1 cellular context compared by ENCODE assay signal in genomic region chr11:65041206-65042035, GRCh38.
A peak's percentile ranks its signal among the peaks of the same experiment; 100 is the strongest.
TF ChIP-seq lines count a peak whose summit lies in the region.

TSS of gene SAC3D1 (plus strand) at chr11:65041210. CDS start at chr11:65041293, 83 bp downstream.

TF ChIP-seq in HepG2, 621 proteins besides CTCF, POLR2A, EP300 and RAD21 (continued from another document and continues in another):
- TF ChIP-seq JDP2 (CRISPR knock-in tag; IDR thresholded peaks at IDR 0.05; ENCODE audit: borderline replicate concordance) (peak; percentile 33; the same call in 1 of the 2 replicates), ATRX (CRISPR knock-in tag; IDR thresholded peaks at IDR 0.05; ENCODE audit: borderline replicate concordance) (no peak), NR2F2 (IDR thresholded peaks at IDR 0.05; ENCODE audit: borderline replicate concordance, low read depth) (no peak), CEBPB (IDR thresholded peaks at IDR 0.05; ENCODE audit: borderline replicate concordance, low read depth, low read length) (no peak), JUND (CRISPR knock-in tag; IDR thresholded peaks at IDR 0.05) (no peak), TAF1 (CRISPR knock-in tag; IDR thresholded peaks at IDR 0.05) (peak; percentile 52; the same call in 1 of the 2 replicates), FOXJ3 (CRISPR knock-in tag; IDR thresholded peaks at IDR 0.05; ENCODE audit: borderline replicate concordance) (no peak), ZBED4 (CRISPR knock-in tag; IDR thresholded peaks at IDR 0.05; ENCODE audit: borderline replicate concordance) (peak; percentile 15; the same call in 1 of the 2 replicates), TCF7 (IDR thresholded peaks at IDR 0.05; ENCODE audit: low read depth) (no peak), HDAC2 (CRISPR knock-in tag; IDR thresholded peaks at IDR 0.05) (no peak), SIX1 (CRISPR knock-in tag; IDR thresholded peaks at IDR 0.05; ENCODE audit: borderline replicate concordance) (no peak), ZNF562 (CRISPR knock-in tag; IDR thresholded peaks at IDR 0.05; ENCODE audit: borderline replicate concordance) (no peak), SP1 (IDR thresholded peaks at IDR 0.05) (no peak), SP1 (CRISPR knock-in tag; IDR thresholded peaks at IDR 0.05) (no peak), YEATS2 (CRISPR knock-in tag; IDR thresholded peaks at IDR 0.05; ENCODE audit: borderline replicate concordance) (no peak), KLF13 (CRISPR knock-in tag; IDR thresholded peaks at IDR 0.05) (no peak), ZNF577 (CRISPR knock-in tag; IDR thresholded peaks at IDR 0.05; ENCODE audit: borderline replicate concordance, low read depth) (no peak), POLR2AphosphoS2 (IDR thresholded peaks at IDR 0.05; ENCODE audit: low read depth, low read length) (no peak), RCOR2 (CRISPR knock-in tag; IDR thresholded peaks at IDR 0.05) (no peak), ZNF235 (CRISPR knock-in tag; IDR thresholded peaks at IDR 0.05; ENCODE audit: borderline replicate concordance) (peak; percentile 69), ZBTB42 (CRISPR knock-in tag; IDR thresholded peaks at IDR 0.05) (no peak), HMGXB4 (CRISPR knock-in tag; IDR thresholded peaks at IDR 0.05; ENCODE audit: borderline replicate concordance in 1 of 2, low read depth in 1 of 2) (peak in 1 of 2 experiments; percentile 55; a peak in 3 of 4 replicates), HES4 (CRISPR knock-in tag; IDR thresholded peaks at IDR 0.05; ENCODE audit: borderline replicate concordance) (0 out of 2 replicates have a peak, but pooled peaks have one; percentile 60), GPN1 (CRISPR knock-in tag; IDR thresholded peaks at IDR 0.05; ENCODE audit: borderline replicate concordance) (no peak), FLYWCH1 (CRISPR knock-in tag; IDR thresholded peaks at IDR 0.05) (no peak), AGO2 (optimal IDR thresholded peaks at IDR 0.05; ENCODE audit: low read depth, low read length) (peak; percentile 39), ZNF251 (CRISPR knock-in tag; IDR thresholded peaks at IDR 0.05) (no peak), ZBTB7A (CRISPR knock-in tag; IDR thresholded peaks at IDR 0.05) (peak; percentile 33; the same call in 1 of the 2 replicates), ZNF30 (CRISPR knock-in tag; IDR thresholded peaks at IDR 0.05) (no peak), RFXAP (CRISPR knock-in tag; IDR thresholded peaks at IDR 0.05; ENCODE audit: borderline replicate concordance) (peak; percentile 51; the same call in 1 of the 2 replicates), SOX6 (IDR thresholded peaks at IDR 0.05) (no peak), SOX6 (CRISPR knock-in tag; IDR thresholded peaks at IDR 0.05) (peak; percentile 9; the same call in 1 of the 2 replicates), ZFP37 (CRISPR knock-in tag; IDR thresholded peaks at IDR 0.05; ENCODE audit: borderline replicate concordance) (no peak), ATF3 (CRISPR knock-in tag; IDR thresholded peaks at IDR 0.05) (0 out of 2 replicates have a peak, but pooled peaks have one; percentile 6), HOXA3 (CRISPR knock-in tag; IDR thresholded peaks at IDR 0.05) (no peak; the same call in none of the 2 replicates), ZNF720 (CRISPR knock-in tag; IDR thresholded peaks at IDR 0.05) (no peak), ZBTB25 (CRISPR knock-in tag; IDR thresholded peaks at IDR 0.05) (peak; percentile 6; the same call in 1 of the 2 replicates), ZNF451 (CRISPR knock-in tag; IDR thresholded peaks at IDR 0.05) (peak; percentile 51; the same call in 1 of the 2 replicates), ZNF460 (CRISPR knock-in tag; IDR thresholded peaks at IDR 0.05; ENCODE audit: borderline replicate concordance) (no peak), FOXA1 (IDR thresholded peaks at IDR 0.05) (no peak), FOXA1 (CRISPR knock-in tag; IDR thresholded peaks at IDR 0.05) (no peak), SPEN (CRISPR knock-in tag; IDR thresholded peaks at IDR 0.05; ENCODE audit: low read depth) (peak; percentile 32), RNF2 (conservative IDR thresholded peaks at IDR 0.05; ENCODE audit: low read depth) (no peak), ZNF772 (CRISPR knock-in tag; IDR thresholded peaks at IDR 0.05) (no peak), PAWR (CRISPR knock-in tag; IDR thresholded peaks at IDR 0.05; ENCODE audit: borderline replicate concordance) (no peak), ZNF275 (CRISPR knock-in tag; IDR thresholded peaks at IDR 0.05; ENCODE audit: borderline replicate concordance) (no peak), ZIK1 (CRISPR knock-in tag; IDR thresholded peaks at IDR 0.05; ENCODE audit: borderline replicate concordance, low read depth) (peak; percentile 59; the same call in 1 of the 2 replicates), REXO4 (CRISPR knock-in tag; IDR thresholded peaks at IDR 0.05; ENCODE audit: borderline replicate concordance) (peak; percentile 45; the same call in 1 of the 2 replicates), NFYC (CRISPR knock-in tag; IDR thresholded peaks at IDR 0.05) (no peak), GATA4 (IDR thresholded peaks at IDR 0.05; ENCODE audit: borderline replicate concordance, low read depth) (no peak)
- TF ChIP-seq, protein P1, sequence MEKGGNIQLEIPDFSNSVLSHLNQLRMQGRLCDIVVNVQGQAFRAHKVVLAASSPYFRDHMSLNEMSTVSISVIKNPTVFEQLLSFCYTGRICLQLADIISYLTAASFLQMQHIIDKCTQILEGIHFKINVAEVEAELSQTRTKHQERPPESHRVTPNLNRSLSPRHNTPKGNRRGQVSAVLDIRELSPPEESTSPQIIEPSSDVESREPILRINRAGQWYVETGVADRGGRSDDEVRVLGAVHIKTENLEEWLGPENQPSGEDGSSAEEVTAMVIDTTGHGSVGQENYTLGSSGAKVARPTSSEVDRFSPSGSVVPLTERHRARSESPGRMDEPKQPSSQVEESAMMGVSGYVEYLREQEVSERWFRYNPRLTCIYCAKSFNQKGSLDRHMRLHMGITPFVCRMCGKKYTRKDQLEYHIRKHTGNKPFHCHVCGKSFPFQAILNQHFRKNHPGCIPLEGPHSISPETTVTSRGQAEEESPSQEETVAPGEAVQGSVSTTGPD (CRISPR knock-in tag; IDR thresholded peaks at IDR 0.05), result no peak
- TF ChIP-seq, protein P2, sequence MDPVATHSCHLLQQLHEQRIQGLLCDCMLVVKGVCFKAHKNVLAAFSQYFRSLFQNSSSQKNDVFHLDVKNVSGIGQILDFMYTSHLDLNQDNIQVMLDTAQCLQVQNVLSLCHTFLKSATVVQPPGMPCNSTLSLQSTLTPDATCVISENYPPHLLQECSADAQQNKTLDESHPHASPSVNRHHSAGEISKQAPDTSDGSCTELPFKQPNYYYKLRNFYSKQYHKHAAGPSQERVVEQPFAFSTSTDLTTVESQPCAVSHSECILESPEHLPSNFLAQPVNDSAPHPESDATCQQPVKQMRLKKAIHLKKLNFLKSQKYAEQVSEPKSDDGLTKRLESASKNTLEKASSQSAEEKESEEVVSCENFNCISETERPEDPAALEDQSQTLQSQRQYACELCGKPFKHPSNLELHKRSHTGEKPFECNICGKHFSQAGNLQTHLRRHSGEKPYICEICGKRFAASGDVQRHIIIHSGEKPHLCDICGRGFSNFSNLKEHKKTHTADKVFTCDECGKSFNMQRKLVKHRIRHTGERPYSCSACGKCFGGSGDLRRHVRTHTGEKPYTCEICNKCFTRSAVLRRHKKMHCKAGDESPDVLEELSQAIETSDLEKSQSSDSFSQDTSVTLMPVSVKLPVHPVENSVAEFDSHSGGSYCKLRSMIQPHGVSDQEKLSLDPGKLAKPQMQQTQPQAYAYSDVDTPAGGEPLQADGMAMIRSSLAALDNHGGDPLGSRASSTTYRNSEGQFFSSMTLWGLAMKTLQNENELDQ (CRISPR knock-in tag; IDR thresholded peaks at IDR 0.05; ENCODE audit: borderline replicate concordance), result no peak
- TF ChIP-seq, protein P3, sequence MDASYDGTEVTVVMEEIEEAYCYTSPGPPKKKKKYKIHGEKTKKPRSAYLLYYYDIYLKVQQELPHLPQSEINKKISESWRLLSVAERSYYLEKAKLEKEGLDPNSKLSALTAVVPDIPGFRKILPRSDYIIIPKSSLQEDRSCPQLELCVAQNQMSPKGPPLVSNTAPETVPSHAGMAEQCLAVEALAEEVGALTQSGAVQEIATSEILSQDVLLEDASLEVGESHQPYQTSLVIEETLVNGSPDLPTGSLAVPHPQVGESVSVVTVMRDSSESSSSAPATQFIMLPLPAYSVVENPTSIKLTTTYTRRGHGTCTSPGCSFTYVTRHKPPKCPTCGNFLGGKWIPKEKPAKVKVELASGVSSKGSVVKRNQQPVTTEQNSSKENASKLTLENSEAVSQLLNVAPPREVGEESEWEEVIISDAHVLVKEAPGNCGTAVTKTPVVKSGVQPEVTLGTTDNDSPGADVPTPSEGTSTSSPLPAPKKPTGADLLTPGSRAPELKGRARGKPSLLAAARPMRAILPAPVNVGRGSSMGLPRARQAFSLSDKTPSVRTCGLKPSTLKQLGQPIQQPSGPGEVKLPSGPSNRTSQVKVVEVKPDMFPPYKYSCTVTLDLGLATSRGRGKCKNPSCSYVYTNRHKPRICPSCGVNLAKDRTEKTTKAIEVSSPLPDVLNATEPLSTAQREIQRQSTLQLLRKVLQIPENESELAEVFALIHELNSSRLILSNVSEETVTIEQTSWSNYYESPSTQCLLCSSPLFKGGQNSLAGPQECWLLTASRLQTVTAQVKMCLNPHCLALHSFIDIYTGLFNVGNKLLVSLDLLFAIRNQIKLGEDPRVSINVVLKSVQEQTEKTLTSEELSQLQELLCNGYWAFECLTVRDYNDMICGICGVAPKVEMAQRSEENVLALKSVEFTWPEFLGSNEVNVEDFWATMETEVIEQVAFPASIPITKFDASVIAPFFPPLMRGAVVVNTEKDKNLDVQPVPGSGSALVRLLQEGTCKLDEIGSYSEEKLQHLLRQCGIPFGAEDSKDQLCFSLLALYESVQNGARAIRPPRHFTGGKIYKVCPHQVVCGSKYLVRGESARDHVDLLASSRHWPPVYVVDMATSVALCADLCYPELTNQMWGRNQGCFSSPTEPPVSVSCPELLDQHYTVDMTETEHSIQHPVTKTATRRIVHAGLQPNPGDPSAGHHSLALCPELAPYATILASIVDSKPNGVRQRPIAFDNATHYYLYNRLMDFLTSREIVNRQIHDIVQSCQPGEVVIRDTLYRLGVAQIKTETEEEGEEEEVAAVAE (CRISPR knock-in tag; IDR thresholded peaks at IDR 0.05; ENCODE audit: borderline replicate concordance), result no peak
- TF ChIP-seq, protein P4, sequence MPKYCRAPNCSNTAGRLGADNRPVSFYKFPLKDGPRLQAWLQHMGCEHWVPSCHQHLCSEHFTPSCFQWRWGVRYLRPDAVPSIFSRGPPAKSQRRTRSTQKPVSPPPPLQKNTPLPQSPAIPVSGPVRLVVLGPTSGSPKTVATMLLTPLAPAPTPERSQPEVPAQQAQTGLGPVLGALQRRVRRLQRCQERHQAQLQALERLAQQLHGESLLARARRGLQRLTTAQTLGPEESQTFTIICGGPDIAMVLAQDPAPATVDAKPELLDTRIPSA (CRISPR knock-in tag; IDR thresholded peaks at IDR 0.05; ENCODE audit: borderline replicate concordance), result no peak
